21 cellular contexts compared by ENCODE assay signal in the genomic region with DNA sequence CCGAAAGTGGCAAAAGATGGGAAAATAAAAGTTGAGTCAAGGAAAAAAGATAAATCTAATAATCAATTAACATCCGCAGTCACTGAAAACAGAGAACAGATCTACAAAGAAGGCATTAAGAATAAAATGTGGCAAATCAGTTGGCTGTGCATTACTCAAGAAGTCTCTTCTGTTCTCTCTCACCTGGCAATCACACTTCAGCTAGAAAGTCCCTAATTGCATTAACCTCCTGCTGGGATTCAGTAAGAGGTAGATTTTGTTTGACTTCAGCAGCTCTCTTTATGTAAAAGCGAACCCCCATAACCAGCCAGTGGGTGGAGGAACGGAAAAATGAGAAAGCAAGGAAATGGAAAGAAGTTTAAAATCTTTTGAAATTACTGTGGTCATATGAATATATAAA.
DNase-seq lines count a peak whose midpoint lies in the region; ATAC-seq and TF ChIP-seq lines count a peak whose summit lies in the region.
"Had no signal": no experiment of that assay in that cellular context is flagged by ENCODE, and none has a peak within 500 bp of the region (broad histone marks: within the 10 kb centered on the region; RNA-seq: fewer than 3 reads in every experiment).

No MANE protein-coding gene starts in this region.

- peak overlapping the region; percentile 11; the same call in 1 of the 2 replicates for H3K27ac Mint-ChIP-seq in WTC11
- H3K27ac Mint-ChIP-seq: B cell; CD8-positive, alpha-beta T cell had no signal

- no peak for TF ChIP-seq CTCF in WTC11 (IDR thresholded peaks at IDR 0.05)

- H3K27me3 Mint-ChIP-seq in WTC11 (ENCODE audit: low read depth), result no peaks in the 10 kb centered on the region
- H3K27me3 Mint-ChIP-seq: B cell had no signal

- no peak overlapping the region for H3K27ac ChIP-seq in iPS-20b (ENCODE audit: low read length)
- H3K27ac ChIP-seq: 22Rv1, C4-2B had no signal

- peaks cover 29% of the 10 kb centered on the region for H3K4me1 Mint-ChIP-seq in WTC11
- H3K4me1 Mint-ChIP-seq: B cell had no signal

- no peaks in the 10 kb centered on the region for H3K27me3 ChIP-seq in iPS-20b (ENCODE audit: insufficient read depth, low read length)
- H3K27me3 ChIP-seq: MG63 had no signal

- ATAC-seq in WTC11 (no peak), GM18498 (IDR thresholded peaks at IDR 0.05; ENCODE audit: unreplicated experiment) (no peak), GM21576 (IDR thresholded peaks at IDR 0.05; ENCODE audit: unreplicated experiment) (no peak)
- ATAC-seq: CD8-positive, alpha-beta T cell; SK-N-SH treated with all-trans-retinoic acid at 6 μM for 48 hours had no signal

- DNase-seq in NCI-H2107 treated with DMSO at 0.1 percent for 48 hours (lab: John Stamatoyannopoulos, UW; ENCODE audit: unreplicated experiment), result peak; percentile 20
- DNase-seq in NCI-H2107 (lab: John Stamatoyannopoulos, UW), result no peak
- DNase-seq in WTC11 (ENCODE audit: low spot score), result no peak
- no peak for DNase-seq in NCI-H2196 (lab: John Stamatoyannopoulos, UW; ENCODE audit: unreplicated experiment)
- DNase-seq: CD8-positive, alpha-beta T cell; DMS153; DND-41; H7; KBM-7; MG63; NCI-H1417 treated with DMSO at 0.1 percent for 48 hours; NCI-H187 treated with DMSO at 0.1 percent for 48 hours; NCI-H226; NCI-H510A had no signal

- POLR2A ChIA-PET in WTC11 (lab: Charles Lee), result no interaction called here

- H3K9me3 Mint-ChIP-seq in WTC11, result peaks cover 22% of the 10 kb centered on the region

- no peak overlapping the region for H3K4me3 Mint-ChIP-seq in WTC11
- H3K4me3 Mint-ChIP-seq: B cell; CD8-positive, alpha-beta T cell had no signal

- H3K4me3 ChIP-seq in iPS-20b (ENCODE audit: low read length), result no peak overlapping the region
- H3K4me3 ChIP-seq: MG63 had no signal

- peak overlapping the region; percentile 16; the same call in 1 of the 2 replicates for H3K9ac ChIP-seq in iPS-20b (ENCODE audit: low read depth, low read length)

- H3K36me3 Mint-ChIP-seq in WTC11, result peaks cover 22% of the 10 kb centered on the region

- H3K4me1 ChIP-seq in iPS-20b (ENCODE audit: insufficient read depth, low read length), result peaks cover 30% of the 10 kb centered on the region

- CTCF ChIA-PET in WTC11 (lab: Charles Lee), result no interaction called here

- H3K36me3 ChIP-seq in iPS-20b (ENCODE audit: insufficient read depth, low read depth, low read length), result 0 out of 2 replicates have a peak, but pooled peaks cover 12% of the 10 kb centered on the region
- H3K36me3 ChIP-seq: MG63 had no signal

- H3K9me3 ChIP-seq in iPS-20b (ENCODE audit: insufficient read depth, low read depth, low read length), result peaks cover 20% of the 10 kb centered on the region

TF ChIP-seq in WTC11, 78 proteins besides CTCF, POLR2A, EP300 and RAD21:
- TF ChIP-seq RORB (CRISPR knock-in tag; IDR thresholded peaks at IDR 0.05) (no peak), GTF2I (CRISPR knock-in tag; conservative IDR thresholded peaks at IDR 0.05) (no peak), JAZF1 (CRISPR knock-in tag; IDR thresholded peaks at IDR 0.05) (no peak), TCF7 (CRISPR knock-in tag; IDR thresholded peaks at IDR 0.05; ENCODE audit: low read depth) (no peak), FOXJ3 (CRISPR knock-in tag; IDR thresholded peaks at IDR 0.05; ENCODE audit: borderline replicate concordance) (no peak), FOXK1 (CRISPR knock-in tag; IDR thresholded peaks at IDR 0.05) (no peak), RELA (CRISPR knock-in tag; IDR thresholded peaks at IDR 0.05; ENCODE audit: borderline replicate concordance) (no peak), ZNF138 (CRISPR knock-in tag; conservative IDR thresholded peaks at IDR 0.05) (no peak), OVOL2 (CRISPR knock-in tag; IDR thresholded peaks at IDR 0.05; ENCODE audit: borderline replicate concordance) (no peak), TEAD1 (CRISPR knock-in tag; IDR thresholded peaks at IDR 0.05) (no peak), SOX15 (CRISPR knock-in tag; IDR thresholded peaks at IDR 0.05) (no peak)
- TF ChIP-seq, protein P1, sequence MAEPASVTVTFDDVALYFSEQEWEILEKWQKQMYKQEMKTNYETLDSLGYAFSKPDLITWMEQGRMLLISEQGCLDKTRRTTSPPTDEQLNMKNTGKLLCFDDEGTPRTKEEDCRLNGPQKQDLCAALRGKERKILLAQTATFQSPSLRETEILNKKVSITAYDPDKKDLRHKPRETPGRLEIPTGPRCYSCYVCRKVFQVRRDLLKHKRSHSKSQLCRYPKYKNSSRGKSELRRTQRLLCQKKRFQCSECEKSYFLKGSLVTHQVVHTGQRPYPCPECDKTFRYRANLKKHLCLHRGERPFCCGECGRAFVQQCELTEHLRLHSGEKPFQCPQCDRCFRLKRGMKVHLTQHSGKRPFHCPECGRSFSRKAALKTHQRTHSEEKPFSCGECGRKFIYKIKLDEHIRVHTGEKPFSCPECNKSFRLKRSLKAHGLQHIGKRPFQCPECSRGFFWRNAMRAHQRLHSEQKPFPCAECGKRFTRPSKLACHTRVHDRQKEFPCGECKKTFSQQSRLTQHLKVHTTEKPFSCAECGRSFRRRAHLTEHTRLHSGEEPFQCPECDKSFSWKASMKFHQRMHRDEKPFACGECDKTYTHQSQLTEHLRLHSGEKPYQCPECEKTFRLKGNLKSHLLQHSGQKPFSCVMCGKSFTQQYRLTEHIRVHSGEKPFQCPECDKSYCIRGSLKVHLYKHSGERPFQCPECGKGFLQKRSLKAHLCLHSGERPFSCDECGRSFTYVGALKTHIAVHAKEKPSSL (CRISPR knock-in tag; conservative IDR thresholded peaks at IDR 0.05), result no peak
- TF ChIP-seq, protein P2, sequence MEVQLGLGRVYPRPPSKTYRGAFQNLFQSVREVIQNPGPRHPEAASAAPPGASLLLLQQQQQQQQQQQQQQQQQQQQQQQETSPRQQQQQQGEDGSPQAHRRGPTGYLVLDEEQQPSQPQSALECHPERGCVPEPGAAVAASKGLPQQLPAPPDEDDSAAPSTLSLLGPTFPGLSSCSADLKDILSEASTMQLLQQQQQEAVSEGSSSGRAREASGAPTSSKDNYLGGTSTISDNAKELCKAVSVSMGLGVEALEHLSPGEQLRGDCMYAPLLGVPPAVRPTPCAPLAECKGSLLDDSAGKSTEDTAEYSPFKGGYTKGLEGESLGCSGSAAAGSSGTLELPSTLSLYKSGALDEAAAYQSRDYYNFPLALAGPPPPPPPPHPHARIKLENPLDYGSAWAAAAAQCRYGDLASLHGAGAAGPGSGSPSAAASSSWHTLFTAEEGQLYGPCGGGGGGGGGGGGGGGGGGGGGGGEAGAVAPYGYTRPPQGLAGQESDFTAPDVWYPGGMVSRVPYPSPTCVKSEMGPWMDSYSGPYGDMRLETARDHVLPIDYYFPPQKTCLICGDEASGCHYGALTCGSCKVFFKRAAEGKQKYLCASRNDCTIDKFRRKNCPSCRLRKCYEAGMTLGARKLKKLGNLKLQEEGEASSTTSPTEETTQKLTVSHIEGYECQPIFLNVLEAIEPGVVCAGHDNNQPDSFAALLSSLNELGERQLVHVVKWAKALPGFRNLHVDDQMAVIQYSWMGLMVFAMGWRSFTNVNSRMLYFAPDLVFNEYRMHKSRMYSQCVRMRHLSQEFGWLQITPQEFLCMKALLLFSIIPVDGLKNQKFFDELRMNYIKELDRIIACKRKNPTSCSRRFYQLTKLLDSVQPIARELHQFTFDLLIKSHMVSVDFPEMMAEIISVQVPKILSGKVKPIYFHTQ (CRISPR knock-in tag; IDR thresholded peaks at IDR 0.05), result no peak
- TF ChIP-seq, protein P3, sequence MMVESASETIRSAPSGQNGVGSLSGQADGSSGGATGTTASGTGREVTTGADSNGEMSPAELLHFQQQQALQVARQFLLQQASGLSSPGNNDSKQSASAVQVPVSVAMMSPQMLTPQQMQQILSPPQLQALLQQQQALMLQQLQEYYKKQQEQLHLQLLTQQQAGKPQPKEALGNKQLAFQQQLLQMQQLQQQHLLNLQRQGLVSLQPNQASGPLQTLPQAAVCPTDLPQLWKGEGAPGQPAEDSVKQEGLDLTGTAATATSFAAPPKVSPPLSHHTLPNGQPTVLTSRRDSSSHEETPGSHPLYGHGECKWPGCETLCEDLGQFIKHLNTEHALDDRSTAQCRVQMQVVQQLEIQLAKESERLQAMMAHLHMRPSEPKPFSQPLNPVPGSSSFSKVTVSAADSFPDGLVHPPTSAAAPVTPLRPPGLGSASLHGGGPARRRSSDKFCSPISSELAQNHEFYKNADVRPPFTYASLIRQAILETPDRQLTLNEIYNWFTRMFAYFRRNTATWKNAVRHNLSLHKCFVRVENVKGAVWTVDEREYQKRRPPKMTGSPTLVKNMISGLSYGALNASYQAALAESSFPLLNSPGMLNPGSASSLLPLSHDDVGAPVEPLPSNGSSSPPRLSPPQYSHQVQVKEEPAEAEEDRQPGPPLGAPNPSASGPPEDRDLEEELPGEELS (CRISPR knock-in tag; IDR thresholded peaks at IDR 0.05), result no peak
- TF ChIP-seq, protein P4, sequence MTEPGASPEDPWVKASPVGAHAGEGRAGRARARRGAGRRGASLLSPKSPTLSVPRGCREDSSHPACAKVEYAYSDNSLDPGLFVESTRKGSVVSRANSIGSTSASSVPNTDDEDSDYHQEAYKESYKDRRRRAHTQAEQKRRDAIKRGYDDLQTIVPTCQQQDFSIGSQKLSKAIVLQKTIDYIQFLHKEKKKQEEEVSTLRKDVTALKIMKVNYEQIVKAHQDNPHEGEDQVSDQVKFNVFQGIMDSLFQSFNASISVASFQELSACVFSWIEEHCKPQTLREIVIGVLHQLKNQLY (CRISPR knock-in tag; IDR thresholded peaks at IDR 0.05), result no peak
